In genomic region chr20:49567421-49568256, GRCh38 we compare ENCODE assay signal across 9 cellular contexts. TPM values are rescaled to one million over a fixed set of nuclear protein-coding genes. Genes with fewer than 3 reads are reported as not detected.
DNase-seq lines count a peak whose midpoint lies in the region; ATAC-seq lines count a peak whose summit lies in the region.
"Had no signal": no experiment of that assay in that cellular context is flagged by ENCODE, and none has a peak within 500 bp of the region (broad histone marks: within the 10 kb centered on the region; RNA-seq: fewer than 3 reads in every experiment).

PTGIS (minus strand) TSS chr20:49568137; CDS start chr20:49568116, 21 bp downstream.

- peak within 1 kb of the TSS; percentile 1 for H3K27ac ChIP-seq in iPS DF 6.9 (ENCODE audit: low read length)

- peak within 1 kb of the TSS; percentile 73 for H3K4me3 Mint-ChIP-seq in activated T-helper 2 cell treated with anti-CD3 and anti-CD28 coated beads, Interferon-gamma antibody, Interleukin-2, Interleukin-4, amounts not matched to agents 10 μg/mL and 5 μg/mL and 100 μg/mL, durations not matched to agents 14 hours and 24 hours and 36 hours (ENCODE audit: low read depth)

- H3K27ac Mint-ChIP-seq in activated T-helper 2 cell treated with anti-CD3 and anti-CD28 coated beads, Interferon-gamma antibody, Interleukin-2, Interleukin-4, amounts not matched to agents 10 μg/mL and 5 μg/mL and 100 μg/mL, durations not matched to agents 14 hours and 24 hours and 36 hours = peak within 1 kb of the TSS; percentile 65

- intact Hi-C loops in activated T-helper 2 cell treated with anti-CD3 and anti-CD28 coated beads, Interferon-gamma antibody, Interleukin-2, Interleukin-4, amounts not matched to agents 10 μg/mL and 5 μg/mL and 100 μg/mL, durations not matched to agents 14 hours and 24 hours and 36 hours (cut with micrococcal nuclease) = no loop called here
- intact Hi-C loops in sciatic nerve (cut with DNase I) = no loop called here

- H3K4me1 ChIP-seq in iPS DF 6.9 (ENCODE audit: control insufficient read depth, insufficient read depth, low read length) = peaks cover 4% of the 10 kb centered on the region; the same call in 1 of the 2 replicates

- peaks cover 23% of the 10 kb centered on the region for H3K36me3 Mint-ChIP-seq in activated T-helper 2 cell treated with anti-CD3 and anti-CD28 coated beads, Interferon-gamma antibody, Interleukin-2, Interleukin-4, amounts not matched to agents 10 μg/mL and 5 μg/mL and 100 μg/mL, durations not matched to agents 14 hours and 24 hours and 36 hours (ENCODE audit: low read depth)

- in situ Hi-C loops in G401 (cut with HindIII; ENCODE audit: low sequenced_read_pairs) = no loop called here

- H3K9me3 ChIP-seq in iPS DF 6.9 (ENCODE audit: control insufficient read depth, insufficient read depth, low read length) = no peaks in the 10 kb centered on the region

- peaks cover 13% of the 10 kb centered on the region for H3K27me3 Mint-ChIP-seq in activated T-helper 2 cell treated with anti-CD3 and anti-CD28 coated beads, Interferon-gamma antibody, Interleukin-2, Interleukin-4, amounts not matched to agents 10 μg/mL and 5 μg/mL and 100 μg/mL, durations not matched to agents 14 hours and 24 hours and 36 hours (ENCODE audit: low read depth)

- WGBS in iPS DF 6.9 (ENCODE audit: insufficient coverage, insufficient read length) = no CpG with 5 or more reads among the region's 68 CpGs

- H3K36me3 ChIP-seq in iPS DF 6.9 (ENCODE audit: control insufficient read depth, insufficient read depth, low read length) = no peaks in the 10 kb centered on the region

- no peak for DNase-seq in G401 (ENCODE audit: low spot score)
- no peak for DNase-seq in activated T-helper 2 cell treated with anti-CD3 and anti-CD28 coated beads, Interferon-gamma antibody, Interleukin-2, Interleukin-4, amounts not matched to agents 10 μg/mL and 5 μg/mL and 100 μg/mL, durations not matched to agents 14 hours and 24 hours and 36 hours (ENCODE audit: low spot score)
- DNase-seq in iPS DF 6.9 (ENCODE audit: low read depth, low spot score) = no peak
- peak; percentile 65 for DNase-seq in sciatic nerve (ENCODE audit: low spot score)
- no peak for DNase-seq in NCI-H774 (lab: John Stamatoyannopoulos, UW)
- DNase-seq in stimulated activated naive CD4-positive, alpha-beta T cell (lab: John Stamatoyannopoulos, UW) = no peak
- no peak for DNase-seq in effector CD4-positive, alpha-beta T cell
- DNase-seq in NCI-H226 = no peak
- DNase-seq: activated CD4-positive, CD25-positive, alpha-beta regulatory T cell had no signal

- ATAC-seq in sciatic nerve = peak; percentile 7

- H3K9me3 Mint-ChIP-seq in activated T-helper 2 cell treated with anti-CD3 and anti-CD28 coated beads, Interferon-gamma antibody, Interleukin-2, Interleukin-4, amounts not matched to agents 10 μg/mL and 5 μg/mL and 100 μg/mL, durations not matched to agents 14 hours and 24 hours and 36 hours = no peaks in the 10 kb centered on the region

- H3K4me3 ChIP-seq in iPS DF 6.9 (ENCODE audit: low read length) = peak within 1 kb of the TSS; percentile 72

- H3K27me3 ChIP-seq in iPS DF 6.9 (ENCODE audit: control insufficient read depth, insufficient read depth, low read length) = no peaks in the 10 kb centered on the region

- H3K4me1 Mint-ChIP-seq in activated T-helper 2 cell treated with anti-CD3 and anti-CD28 coated beads, Interferon-gamma antibody, Interleukin-2, Interleukin-4, amounts not matched to agents 10 μg/mL and 5 μg/mL and 100 μg/mL, durations not matched to agents 14 hours and 24 hours and 36 hours (ENCODE audit: low read depth) = peaks cover 33% of the 10 kb centered on the region

RNA-seq across cellular contexts. Expression of gene PTGIS, which starts in this region (rescaled TPM):
- total RNA-seq in G401 (2014; rRNA removed; shearing (Covaris generic)) = 13.6 and 15.3 TPM in 2 replicates
- total RNA-seq in activated T-helper 2 cell treated with anti-CD3 and anti-CD28 coated beads, Interferon-gamma antibody, Interleukin-2, Interleukin-4, amounts not matched to agents 10 μg/mL and 5 μg/mL and 100 μg/mL, durations not matched to agents 14 hours and 24 hours and 36 hours = 31.0 and 31.3 TPM in 2 replicates
- 89.7 TPM for total RNA-seq in sciatic nerve
